ENCODE assay signal across 1 cellular context in genomic region chr9:124291801-124292396, GRCh38.
TF ChIP-seq lines count a peak whose summit lies in the region.

No MANE protein-coding gene starts in this region.

TF ChIP-seq in GM12878, 131 proteins besides CTCF, POLR2A, EP300 and RAD21 (continued from another document and continues in another):
- TF ChIP-seq SIN3A (IDR thresholded peaks at IDR 0.05; ENCODE audit: low read depth, low read length) (no peak), GATAD2B (conservative IDR thresholded peaks at IDR 0.05; ENCODE audit: low read depth) (peak; percentile 100), BACH1 (IDR thresholded peaks at IDR 0.05; ENCODE audit: borderline replicate concordance) (peak; percentile 27; the same call in 1 of the 2 replicates), SREBF1 (IDR thresholded peaks at IDR 0.05; ENCODE audit: low read length) (no peak), MEF2A (IDR thresholded peaks at IDR 0.05; ENCODE audit: insufficient read depth, low read depth, low read length) (peak; percentile 90), MXI1 (IDR thresholded peaks at IDR 0.05; ENCODE audit: low read depth, low read length) (no peak; the same call in 1 of the 2 replicates), TCF12 (IDR thresholded peaks at IDR 0.05; ENCODE audit: low read depth, low read length) (peak; percentile 77; the same call in 1 of the 2 replicates), E2F8 (IDR thresholded peaks at IDR 0.05; ENCODE audit: low read depth, partially characterized antibody) (peak; percentile 21), IKZF2 (IDR thresholded peaks at IDR 0.05) (peak; percentile 89 to 91), JUNB (IDR thresholded peaks at IDR 0.05) (peak; percentile 72), SMAD5 (IDR thresholded peaks at IDR 0.05; ENCODE audit: low read depth) (no peak), YBX1 (IDR thresholded peaks at IDR 0.05) (peak; percentile 91), USF2 (IDR thresholded peaks at IDR 0.05; ENCODE audit: borderline replicate concordance, low read depth, low read length) (no peak), ZNF384 (IDR thresholded peaks at IDR 0.05; ENCODE audit: borderline replicate concordance, low read depth, low read length) (no peak), FOS (IDR thresholded peaks at IDR 0.05; ENCODE audit: borderline replicate concordance, extremely low read depth, insufficient read length) (no peak), SUZ12 (IDR thresholded peaks at IDR 0.05; ENCODE audit: unreplicated experiment) (no peak), ZNF217 (IDR thresholded peaks at IDR 0.05) (no peak), ZNF24 (IDR thresholded peaks at IDR 0.05) (peak; percentile 18), IRF3 (IDR thresholded peaks at IDR 0.05) (no peak), ZBTB40 (IDR thresholded peaks at IDR 0.05; ENCODE audit: borderline replicate concordance) (no peak), MTA3 (IDR thresholded peaks at IDR 0.05; ENCODE audit: borderline replicate concordance, low read length) (no peak), KAT2A (conservative IDR thresholded peaks at IDR 0.05; ENCODE audit: control insufficient read depth, low read depth, low read length) (no peak), KDM1A (IDR thresholded peaks at IDR 0.05; ENCODE audit: borderline replicate concordance) (no peak), SREBF2 (IDR thresholded peaks at IDR 0.05; ENCODE audit: low read length) (no peak), HSF1 (IDR thresholded peaks at IDR 0.05; ENCODE audit: low read depth, low read length) (no peak), CEBPZ (IDR thresholded peaks at IDR 0.05; ENCODE audit: low read depth, low read length) (no peak), HDAC2 (IDR thresholded peaks at IDR 0.05) (no peak), POLR2AphosphoS2 (IDR thresholded peaks at IDR 0.05; ENCODE audit: low read depth, low read length) (peak; percentile 78), NBN (IDR thresholded peaks at IDR 0.05) (peak; percentile 69; the same call in 1 of the 2 replicates), TCF3 (IDR thresholded peaks at IDR 0.05; ENCODE audit: borderline replicate concordance, insufficient read depth, low read depth, low read length) (peak; percentile 4; the same call in 1 of the 2 replicates), MTA2 (IDR thresholded peaks at IDR 0.05; ENCODE audit: low read depth) (peak; percentile 72), NFIC (IDR thresholded peaks at IDR 0.05; ENCODE audit: low read depth, low read length) (no peak), BHLHE40 (IDR thresholded peaks at IDR 0.05; ENCODE audit: borderline replicate concordance in 1 of 2, low read depth in 2 of 2, low read length in 1 of 2) (peak; percentile 33 to 66), CBX3 (IDR thresholded peaks at IDR 0.05; ENCODE audit: borderline replicate concordance, low read depth) (no peak), BCL3 (IDR thresholded peaks at IDR 0.05; ENCODE audit: borderline replicate concordance, insufficient read depth, low read depth, low read length, poor library complexity, severe bottlenecking) (peak; percentile 78), TCF7 (IDR thresholded peaks at IDR 0.05; ENCODE audit: borderline replicate concordance) (no peak), WRNIP1 (IDR thresholded peaks at IDR 0.05; ENCODE audit: borderline replicate concordance, low read depth, low read length) (no peak), SPI1 (IDR thresholded peaks at IDR 0.05; ENCODE audit: borderline replicate concordance, insufficient read depth, low read depth, low read length) (peak; percentile 29; the same call in 1 of the 2 replicates), POLR2AphosphoS5 (IDR thresholded peaks at IDR 0.05; ENCODE audit: low read length) (0 out of 2 replicates have a peak, but pooled peaks have one; percentile 42), ELK1 (IDR thresholded peaks at IDR 0.05; ENCODE audit: low read depth, low read length) (no peak), CBFB (IDR thresholded peaks at IDR 0.05; ENCODE audit: low read depth) (no peak), PAX5 (IDR thresholded peaks at IDR 0.05; ENCODE audit: borderline replicate concordance, low read depth, low read length) (peak; percentile 48; the same call in 1 of the 2 replicates), IKZF1 (conservative IDR thresholded peaks at IDR 0.05) (peak; percentile 97), JUND (IDR thresholded peaks at IDR 0.05; ENCODE audit: low read depth, low read length) (no peak; the same call in 1 of the 2 replicates), CHD2 (IDR thresholded peaks at IDR 0.05; ENCODE audit: borderline replicate concordance, low read depth, low read length) (no peak; the same call in 1 of the 2 replicates), NR2F1 (conservative IDR thresholded peaks at IDR 0.05) (peak; percentile 95), ZNF207 (IDR thresholded peaks at IDR 0.05; ENCODE audit: borderline replicate concordance) (0 out of 2 replicates have a peak, but pooled peaks have one; percentile 30), HCFC1 (IDR thresholded peaks at IDR 0.05; ENCODE audit: low read length) (no peak; the same call in 1 of the 2 replicates)
